21 cellular contexts compared by ENCODE assay signal in the genomic region with DNA sequence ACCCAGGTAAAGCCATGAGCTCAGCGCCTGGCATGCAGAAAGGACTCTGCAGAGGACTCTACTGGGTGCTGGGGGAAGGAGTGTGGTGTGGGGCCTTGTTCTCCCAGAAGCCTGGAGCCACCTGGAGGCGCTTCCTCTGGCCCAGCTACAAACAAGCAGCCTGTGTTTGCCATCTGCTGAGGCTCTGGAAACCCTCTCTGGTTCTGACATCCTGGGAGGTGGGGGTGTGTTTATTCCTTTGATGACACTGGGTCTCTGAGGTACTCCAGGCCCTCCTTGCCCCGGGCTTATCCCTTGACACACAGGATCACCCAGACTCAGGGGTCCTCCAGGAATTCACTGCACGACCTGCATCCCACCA. TPM values are rescaled to one million over a fixed set of nuclear protein-coding genes. Genes with fewer than 3 reads are reported as not detected.
A peak's percentile ranks its signal among the peaks of the same experiment; 100 is the strongest.
DNase-seq lines count a peak whose midpoint lies in the region; ATAC-seq and TF ChIP-seq lines count a peak whose summit lies in the region.
"Had no signal": no experiment of that assay in that cellular context is flagged by ENCODE, and none has a peak within 500 bp of the region (broad histone marks: within the 10 kb centered on the region; RNA-seq: fewer than 3 reads in every experiment).

No MANE protein-coding gene starts in this region.

- POLR2A ChIA-PET in activated naive CD8-positive, alpha-beta T cell treated with anti-CD3 and anti-CD28 coated beads, Interleukin-2, amount 10 ng/mL, durations not matched to agents 7 days and 5 days (lab: Charles Lee) = interaction anchor here (0.6 to 2.3 kb wide), 2 partner anchors 45 to 85 kb away, joined by 4 to 5 read pairs; a partner anchor contains a TSS
- POLR2A ChIA-PET in SK-N-SH (lab: Yijun Ruan, JAX) = no interaction called here

- no peak overlapping the region for H4K91ac ChIP-seq in neuronal stem cell (ENCODE audit: low read depth, low read length, poor library complexity)

- H3K79me1 ChIP-seq in neuronal stem cell (ENCODE audit: low read depth, low read length) = peaks cover 5% of the 10 kb centered on the region

- no peak overlapping the region for H3K4ac ChIP-seq in neuronal stem cell (ENCODE audit: low read length)

- TF ChIP-seq RAD21 in SK-N-SH (IDR thresholded peaks at IDR 0.05; ENCODE audit: low read length) = no peak

- no peak overlapping the region for H3K14ac ChIP-seq in neuronal stem cell (ENCODE audit: low read length)

- H3K27ac Mint-ChIP-seq in activated naive CD8-positive, alpha-beta T cell treated with anti-CD3 and anti-CD28 coated beads, Interleukin-2, amount 10 ng/mL, durations not matched to agents 7 days and 5 days = peak overlapping the region; percentile 12
- no peak overlapping the region for H3K27ac Mint-ChIP-seq in activated naive CD8-positive, alpha-beta T cell treated with anti-CD3 and anti-CD28 coated beads for 36 hours
- H3K27ac Mint-ChIP-seq: activated CD4-positive, alpha-beta memory T cell treated with anti-CD3 and anti-CD28 coated beads, Interleukin-2, amount 10 ng/mL, durations not matched to agents 7 days and 5 days had no signal

- H2BK120ac ChIP-seq in neuronal stem cell (ENCODE audit: low read depth, low read length) = no peak overlapping the region

- WGBS in neuronal stem cell (ENCODE audit: extremely low coverage in 2 of 2, insufficient read length in 2 of 2, insufficient replicate concordance in 1 of 2), 2 donors = no CpG with 5 or more reads among the region's 4 CpGs
- WGBS in SK-N-SH (ENCODE audit: low lambda C conversion rate) = 96% methylated on average over 4 of the region's 4 CpGs

- no peak overlapping the region for H3K18ac ChIP-seq in neuronal stem cell (ENCODE audit: low read length)

- no peak for TF ChIP-seq CTCF in SK-N-SH (IDR thresholded peaks at IDR 0.05)

- no peaks in the 10 kb centered on the region for H3K9me2 ChIP-seq in SK-N-SH

- H3K4me3 ChIP-seq in neuronal stem cell (ENCODE audit: low read length in 2 of 2) (peak overlapping the region in 1 of 2 donors; percentile 66), SK-N-SH (ENCODE audit: low read depth in 2 of 2, low read length in 1 of 2) (no peak overlapping the region)
- H3K4me3 ChIP-seq: HAP-1, lung, psoas muscle, skin epidermis, uterus had no signal

- ATAC-seq in activated naive CD8-positive, alpha-beta T cell treated with anti-CD3 and anti-CD28 coated beads, Interleukin-2, amount 10 ng/mL, durations not matched to agents 7 days and 5 days (ENCODE audit: low read depth) = no peak
- ATAC-seq in HG03354 (IDR thresholded peaks at IDR 0.05; ENCODE audit: poor library complexity, severe bottlenecking, unreplicated experiment) = no peak
- ATAC-seq in HG02885 (IDR thresholded peaks at IDR 0.05; ENCODE audit: poor library complexity, unreplicated experiment) = no peak
- ATAC-seq: psoas muscle had no signal

- peak overlapping the region; percentile 48 for H4K8ac ChIP-seq in neuronal stem cell (ENCODE audit: low read depth, low read length)

- no peaks in the 10 kb centered on the region for H3K27me3 ChIP-seq in neuronal stem cell (ENCODE audit: control insufficient read depth in 3 of 3, insufficient read depth in 3 of 3, low read depth in 1 of 3, low read length in 3 of 3)
- no peaks in the 10 kb centered on the region for H3K27me3 ChIP-seq in SK-N-SH (ENCODE audit: insufficient read depth)
- H3K27me3 ChIP-seq: uterus had no signal

- H3K9me3 ChIP-seq in neuronal stem cell (replicated peaks in 1 of 2; ENCODE audit: control insufficient read depth in 2 of 2, insufficient read depth in 1 of 2, low read depth in 1 of 2, low read length in 2 of 2) (peaks cover 0 to 3% of the 10 kb centered on the region in 2 donors), SK-N-SH (no peaks in the 10 kb centered on the region)
- H3K9me3 ChIP-seq: HAP-1, psoas muscle, uterus had no signal

- H2AK5ac ChIP-seq in neuronal stem cell (ENCODE audit: low read depth, low read length) = no peak overlapping the region

- H3K4me2 ChIP-seq in neuronal stem cell (ENCODE audit: insufficient read depth, low read length, poor library complexity, severe bottlenecking) (no peak overlapping the region), SK-N-SH (no peak overlapping the region)

- peaks cover 18% of the 10 kb centered on the region for H3K79me2 ChIP-seq in SK-N-SH (ENCODE audit: insufficient read depth)

- no peak for DNase-seq in activated naive CD8-positive, alpha-beta T cell treated with anti-CD3 and anti-CD28 coated beads, Interleukin-2, amount 10 ng/mL, durations not matched to agents 7 days and 5 days
- no peak for DNase-seq in activated naive CD8-positive, alpha-beta T cell treated with anti-CD3 and anti-CD28 coated beads for 36 hours
- DNase-seq in neuronal stem cell (ENCODE audit: low spot score) = no peak
- DNase-seq in SK-N-SH = no peak
- DNase-seq in NCI-H2227 (lab: John Stamatoyannopoulos, UW; ENCODE audit: unreplicated experiment) = no peak
- DNase-seq: ACHN; activated CD4-positive, alpha-beta memory T cell treated with anti-CD3 and anti-CD28 coated beads, Interleukin-2, amount 10 ng/mL, durations not matched to agents 7 days and 5 days; cortex of kidney; DMS79 treated with DMSO at 0.1 percent for 48 hours; NCI-H1105; NCI-H446; NCI-H82; psoas muscle; stimulated activated CD4-positive, alpha-beta T cell treated with anti-CD3 and anti-CD28 coated beads, Interleukin-1b, Interleukin-23, amount 100 ng/mL, for 48 hours; uterus had no signal

- peaks cover 52 to 90% of the 10 kb centered on the region in 2 donors for H3K36me3 ChIP-seq in neuronal stem cell (replicated peaks in 1 of 2; ENCODE audit: control insufficient read depth in 2 of 2, insufficient read depth in 2 of 2, low read length in 2 of 2)
- H3K36me3 ChIP-seq in SK-N-SH (replicated peaks in 1 of 2; ENCODE audit: control insufficient read depth in 1 of 2, insufficient read depth in 2 of 2, low read length in 1 of 2) = peaks cover 4 to 28% of the 10 kb centered on the region in 2 experiments
- H3K36me3 ChIP-seq: uterus had no signal

- H3K27me3 Mint-ChIP-seq in activated naive CD8-positive, alpha-beta T cell treated with anti-CD3 and anti-CD28 coated beads, Interleukin-2, amount 10 ng/mL, durations not matched to agents 7 days and 5 days = no peaks in the 10 kb centered on the region
- H3K27me3 Mint-ChIP-seq in activated naive CD8-positive, alpha-beta T cell treated with anti-CD3 and anti-CD28 coated beads for 36 hours = no peaks in the 10 kb centered on the region
- H3K27me3 Mint-ChIP-seq: activated CD4-positive, alpha-beta memory T cell treated with anti-CD3 and anti-CD28 coated beads, Interleukin-2, amount 10 ng/mL, durations not matched to agents 7 days and 5 days had no signal

- no peak overlapping the region for H3K4me3 Mint-ChIP-seq in activated naive CD8-positive, alpha-beta T cell treated with anti-CD3 and anti-CD28 coated beads, Interleukin-2, amount 10 ng/mL, durations not matched to agents 7 days and 5 days
- no peak overlapping the region for H3K4me3 Mint-ChIP-seq in activated naive CD8-positive, alpha-beta T cell treated with anti-CD3 and anti-CD28 coated beads for 36 hours
- H3K4me3 Mint-ChIP-seq: activated CD4-positive, alpha-beta memory T cell treated with anti-CD3 and anti-CD28 coated beads, Interleukin-2, amount 10 ng/mL, durations not matched to agents 7 days and 5 days had no signal

- peaks cover 4% of the 10 kb centered on the region for H3F3A ChIP-seq in SK-N-SH (replicated peaks; ENCODE audit: insufficient read depth)

- H4K20me1 ChIP-seq in SK-N-SH (ENCODE audit: insufficient read depth) = no peaks in the 10 kb centered on the region

- H2BK12ac ChIP-seq in neuronal stem cell (ENCODE audit: low read length) = no peak overlapping the region

- H3K9ac ChIP-seq in neuronal stem cell (ENCODE audit: low read depth, low read length, poor library complexity) (no peak overlapping the region), SK-N-SH (no peak overlapping the region)

- no peak overlapping the region for H2BK5ac ChIP-seq in neuronal stem cell (ENCODE audit: low read length)

- H3K27ac ChIP-seq in cingulate gyrus (ENCODE audit: low read depth, low read length) = peak overlapping the region; percentile 75
- no peak overlapping the region for H3K27ac ChIP-seq in neuronal stem cell (replicated peaks; ENCODE audit: low read length)
- H3K27ac ChIP-seq in SK-N-SH (ENCODE audit: low read depth in 2 of 2, low read length in 1 of 2) = no peak overlapping the region; a peak in 1 of 4 replicates
- H3K27ac ChIP-seq: psoas muscle, uterus had no signal

- no peak for TF ChIP-seq EP300 in SK-N-SH (IDR thresholded peaks at IDR 0.05; ENCODE audit: borderline replicate concordance in 1 of 2, low read depth in 1 of 2, low read length in 1 of 2)

- CTCF ChIA-PET in SK-N-SH (lab: Yijun Ruan, JAX) = interaction anchor here (0.8 to 6.9 kb wide), 7 partner anchors 10 to 128 kb away, joined by 3 to 192 read pairs (median 15); no protein-coding TSS in a partner anchor

- H2BK15ac ChIP-seq in neuronal stem cell (ENCODE audit: low read length) = no peak overlapping the region

- H3K4me1 ChIP-seq in neuronal stem cell (ENCODE audit: control insufficient read depth in 2 of 2, insufficient read depth in 1 of 2, low read depth in 1 of 2, low read length in 2 of 2) (no peaks in the 10 kb centered on the region), SK-N-SH (ENCODE audit: control insufficient read depth in 1 of 2, insufficient read depth in 2 of 2, low read depth in 1 of 2, low read length in 1 of 2) (peaks cover 0 to 5% of the 10 kb centered on the region in 2 experiments; a peak in 1 of 4 replicates)
- H3K4me1 ChIP-seq: HAP-1, uterus had no signal

- H3K23ac ChIP-seq in neuronal stem cell (ENCODE audit: low read depth, low read length, poor library complexity) = no peak overlapping the region

- no peaks in the 10 kb centered on the region for H3K9me3 Mint-ChIP-seq in activated naive CD8-positive, alpha-beta T cell treated with anti-CD3 and anti-CD28 coated beads, Interleukin-2, amount 10 ng/mL, durations not matched to agents 7 days and 5 days
- H3K9me3 Mint-ChIP-seq in activated naive CD8-positive, alpha-beta T cell treated with anti-CD3 and anti-CD28 coated beads for 36 hours = no peaks in the 10 kb centered on the region
- H3K9me3 Mint-ChIP-seq: activated CD4-positive, alpha-beta memory T cell treated with anti-CD3 and anti-CD28 coated beads, Interleukin-2, amount 10 ng/mL, durations not matched to agents 7 days and 5 days had no signal

- peaks cover 4% of the 10 kb centered on the region for H3K4me1 Mint-ChIP-seq in activated naive CD8-positive, alpha-beta T cell treated with anti-CD3 and anti-CD28 coated beads, Interleukin-2, amount 10 ng/mL, durations not matched to agents 7 days and 5 days
- peaks cover 6% of the 10 kb centered on the region for H3K4me1 Mint-ChIP-seq in activated naive CD8-positive, alpha-beta T cell treated with anti-CD3 and anti-CD28 coated beads for 36 hours

- H3K36me3 Mint-ChIP-seq in activated naive CD8-positive, alpha-beta T cell treated with anti-CD3 and anti-CD28 coated beads, Interleukin-2, amount 10 ng/mL, durations not matched to agents 7 days and 5 days = peaks cover 18% of the 10 kb centered on the region
- H3K36me3 Mint-ChIP-seq in activated naive CD8-positive, alpha-beta T cell treated with anti-CD3 and anti-CD28 coated beads for 36 hours = peaks cover 10% of the 10 kb centered on the region

- no peak overlapping the region for H2AFZ ChIP-seq in neuronal stem cell (ENCODE audit: low read length)
- no peak overlapping the region for H2AFZ ChIP-seq in SK-N-SH (ENCODE audit: low read depth)

RNA-seq across cellular contexts. Expression of a gene that starts 44.9 kb away (rescaled TPM):
- 10 to 100 TPM; 81.9 to 84.5 TPM for total RNA-seq in activated naive CD8-positive, alpha-beta T cell treated with anti-CD3 and anti-CD28 coated beads, Interleukin-2, amount 10 ng/mL, durations not matched to agents 7 days and 5 days
- total RNA-seq in activated naive CD8-positive, alpha-beta T cell treated with anti-CD3 and anti-CD28 coated beads for 36 hours = 10 to 100 TPM; 60.2 to 63.9 TPM
- 33.5 TPM for polyA plus RNA-seq in neuronal stem cell (2013, experiment 1 of 2)
- 34.8 TPM for polyA plus RNA-seq in neuronal stem cell (2013, experiment 2 of 2)
- 28.7 and 29.4 TPM in 2 replicates for polyA plus RNA-seq in SK-N-SH (2012; rRNA removed)
- polyA plus RNA-seq in SK-N-SH (2012; cell fraction: cytosol; rRNA removed) = 26.7 and 29.0 TPM in 2 replicates
- polyA plus RNA-seq in SK-N-SH (2012; cell fraction: nucleus; rRNA removed) = 55.4 and 56.0 TPM in 2 replicates
